ENCODE assay signal across 15 cellular contexts in the genomic region with DNA sequence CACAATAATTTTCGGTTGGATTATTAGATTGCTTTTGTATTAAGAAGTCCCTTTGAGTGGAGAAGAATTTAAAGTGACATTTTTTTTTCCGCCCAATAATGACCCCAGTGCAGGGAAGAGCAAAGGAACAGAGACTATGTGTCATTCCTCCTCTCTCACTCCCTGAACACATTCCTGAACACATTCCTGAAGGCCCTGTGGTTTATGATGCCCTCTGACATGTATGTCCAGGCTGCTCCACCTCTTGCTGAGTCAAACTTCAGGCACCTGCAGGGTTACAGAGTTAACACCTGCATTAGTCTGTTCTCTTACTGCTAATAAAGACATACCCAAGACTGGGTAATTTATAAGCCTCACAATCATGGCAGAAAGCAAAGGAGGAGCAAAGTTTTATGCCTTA.
DNase-seq lines count a peak whose midpoint lies in the region; ATAC-seq and TF ChIP-seq lines count a peak whose summit lies in the region.
"Had no signal": no experiment of that assay in that cellular context is flagged by ENCODE, and none has a peak within 500 bp of the region (broad histone marks: within the 10 kb centered on the region; RNA-seq: fewer than 3 reads in every experiment).

No MANE protein-coding gene starts in this region.

- TF ChIP-seq POLR2A in transverse colon (IDR thresholded peaks at IDR 0.05): no peak

- no peak overlapping the region for H3K27ac ChIP-seq in brain microvascular endothelial cell
- no peak overlapping the region for H3K27ac ChIP-seq in left lung
- no peak overlapping the region for H3K27ac ChIP-seq in transverse colon
- H3K27ac ChIP-seq: heart left ventricle, stomach had no signal

- H3K36me3 ChIP-seq in brain microvascular endothelial cell (replicated peaks) (no peaks in the 10 kb centered on the region), left lung (no peaks in the 10 kb centered on the region), transverse colon (no peaks in the 10 kb centered on the region)
- H3K36me3 ChIP-seq: heart left ventricle, stomach had no signal

- no peaks in the 10 kb centered on the region for H3K9me3 ChIP-seq in left lung
- no peaks in the 10 kb centered on the region for H3K9me3 ChIP-seq in transverse colon
- H3K9me3 ChIP-seq: heart left ventricle, stomach had no signal

- H3K4me3 ChIP-seq in brain microvascular endothelial cell (ENCODE audit: low read depth, low read length) (no peak overlapping the region), left lung (no peak overlapping the region), transverse colon (no peak overlapping the region)
- H3K4me3 ChIP-seq: heart left ventricle, stomach had no signal

- peak; percentile 82 for ATAC-seq in left lung
- ATAC-seq in GM19035 (IDR thresholded peaks at IDR 0.05; ENCODE audit: unreplicated experiment): no peak
- ATAC-seq in HG02938 (IDR thresholded peaks at IDR 0.05; ENCODE audit: unreplicated experiment): no peak
- ATAC-seq: heart left ventricle had no signal

- no peaks in the 10 kb centered on the region for H3K27me3 ChIP-seq in brain microvascular endothelial cell (replicated peaks)
- H3K27me3 ChIP-seq in left lung: no peaks in the 10 kb centered on the region
- no peaks in the 10 kb centered on the region for H3K27me3 ChIP-seq in transverse colon
- H3K27me3 ChIP-seq: heart left ventricle, stomach had no signal

- in situ Hi-C loops in Caki2 (cut with HindIII; ENCODE audit: low pct_unique_long_range_greater_than_20kb, low sequenced_read_pairs) (no loop called here), brain microvascular endothelial cell (cut with HindIII; ENCODE audit: low pct_ligation_motif_present, low sequenced_read_pairs) (no loop called here), transverse colon (cut with MboI; ENCODE audit: low pct_ligation_motif_present in 1 of 4, low pct_unique_long_range_greater_than_20kb in 1 of 4, low sequenced_read_pairs in 3 of 4) (no loop called here)

- intact Hi-C loops in left lung (cut with DNase I): no loop called here
- intact Hi-C loops in transverse colon (cut with DNase I; ENCODE audit: low total_unique reads): no loop called here
- intact Hi-C loops in posterior cingulate gyrus (cut with DNase I): no loop called here

- TF ChIP-seq CTCF in brain microvascular endothelial cell (IDR thresholded peaks at IDR 0.05; ENCODE audit: low read depth, low read length, missing control alignments): no peak
- TF ChIP-seq CTCF in left lung (IDR thresholded peaks at IDR 0.05): no peak
- TF ChIP-seq CTCF in transverse colon (IDR thresholded peaks at IDR 0.05): no peak

- no peak for TF ChIP-seq EP300 in transverse colon (IDR thresholded peaks at IDR 0.05; ENCODE audit: low read depth)

- 45 to 65% methylated on average over 2 of the region's 2 CpGs for WGBS in transverse colon (ENCODE audit: low coverage in 1 of 2), 2 donors

- H3K4me1 ChIP-seq in left lung: no peaks in the 10 kb centered on the region
- H3K4me1 ChIP-seq in transverse colon: no peaks in the 10 kb centered on the region
- H3K4me1 ChIP-seq: stomach had no signal

- DNase-seq in Caki2 (ENCODE audit: low read depth) (peak; percentile 83), LHCN-M2 (ENCODE audit: low read depth) (peak; percentile 14), brain microvascular endothelial cell (peak; percentile 65), left lung (no peak), transverse colon (no peak), posterior cingulate gyrus (no peak)
- DNase-seq: amniotic stem cell; CD4-positive, CD25-positive, alpha-beta regulatory T cell; effector CD4-positive, alpha-beta T cell; heart left ventricle; NCI-H446; SHP77; stomach had no signal

Comparison
In these comparisons a context has a peak if more than half of its experiments do, and no peak if none do; other contexts are left out.
1. DNase-seq: peak in Caki2 (single experiment), LHCN-M2 (single experiment) and brain microvascular endothelial cell (single experiment); none in left lung (0 of 2), transverse colon (single experiment) and posterior cingulate gyrus (0 of 10).